In genomic region chr2:185645529-185645928, GRCh38 we compare ENCODE assay signal across 15 cellular contexts.
DNase-seq lines count a peak whose midpoint lies in the region; TF ChIP-seq lines count a peak whose summit lies in the region.
"Had no signal": no experiment of that assay in that cellular context is flagged by ENCODE, and none has a peak within 500 bp of the region (broad histone marks: within the 10 kb centered on the region; RNA-seq: fewer than 3 reads in every experiment).

No MANE protein-coding gene starts in this region.

- no peak overlapping the region for H3K4me3 ChIP-seq in hepatocyte
- H3K4me3 ChIP-seq in OCI-LY7 (ENCODE audit: low read depth, low read length, poor library complexity, severe bottlenecking): no peak overlapping the region
- H3K4me3 ChIP-seq: A549, GM23248, HAP-1 had no signal

- H3K4me2 ChIP-seq in hepatocyte (peak overlapping the region; percentile 43), OCI-LY7 (ENCODE audit: low read length) (no peak overlapping the region)
- H3K4me2 ChIP-seq: A549 had no signal

- CTCF ChIA-PET in OCI-LY7 (lab: Charles Lee; ENCODE audit: unreplicated experiment): no interaction called here

- POLR2A ChIA-PET in OCI-LY7 (lab: Charles Lee): no interaction called here

- H3K36me3 ChIP-seq in hepatocyte (replicated peaks; ENCODE audit: insufficient read depth, low read depth) (no peaks in the 10 kb centered on the region), OCI-LY7 (ENCODE audit: insufficient read depth, low read length) (no peaks in the 10 kb centered on the region)
- H3K36me3 ChIP-seq: HAP-1 had no signal

- no peaks in the 10 kb centered on the region for H4K20me1 ChIP-seq in hepatocyte (ENCODE audit: insufficient read depth, poor library complexity, severe bottlenecking)
- no peaks in the 10 kb centered on the region for H4K20me1 ChIP-seq in OCI-LY7 (ENCODE audit: insufficient read depth, low read length)

- H2AFZ ChIP-seq in hepatocyte (no peak overlapping the region), OCI-LY7 (ENCODE audit: low read length) (no peak overlapping the region)
- H2AFZ ChIP-seq: GM23248 had no signal

- H3K9me2 ChIP-seq in hepatocyte (replicated peaks; ENCODE audit: insufficient read depth): no peaks in the 10 kb centered on the region
- H3K9me2 ChIP-seq in OCI-LY7 (ENCODE audit: insufficient read depth, low read length): no peaks in the 10 kb centered on the region

- BruUV-seq in OCI-LY7 (replicated peaks; lab: Mats Ljungman, UMichigan): no TSS peak

- H3K4me1 ChIP-seq in hepatocyte (ENCODE audit: insufficient read depth) (peaks cover 18% of the 10 kb centered on the region), OCI-LY7 (ENCODE audit: insufficient read depth, low read length, poor library complexity, severe bottlenecking) (no peaks in the 10 kb centered on the region)
- H3K4me1 ChIP-seq: A549, Caco-2 had no signal

- H3K79me2 ChIP-seq in hepatocyte: no peaks in the 10 kb centered on the region
- no peaks in the 10 kb centered on the region for H3K79me2 ChIP-seq in OCI-LY7 (ENCODE audit: insufficient read depth, low read depth, low read length)

- intact Hi-C loops in OCI-LY7 (cut with micrococcal nuclease; ENCODE audit: unreplicated experiment): no loop called here

- H3K27me3 ChIP-seq in hepatocyte: no peaks in the 10 kb centered on the region

- peak overlapping the region; percentile 52 for H3K27ac ChIP-seq in hepatocyte
- H3K27ac ChIP-seq in OCI-LY7 (ENCODE audit: low read depth, low read length, poor library complexity, severe bottlenecking): no peak overlapping the region
- H3K27ac ChIP-seq: 22Rv1, A549, C4-2B, GM23248 had no signal

- no peaks in the 10 kb centered on the region for H3K9me3 ChIP-seq in hepatocyte (ENCODE audit: low read depth)
- H3K9me3 ChIP-seq in OCI-LY7 (ENCODE audit: low read length): no peaks in the 10 kb centered on the region
- H3K9me3 ChIP-seq: A549, Caco-2, HAP-1 had no signal

- TF ChIP-seq CTCF in hepatocyte (IDR thresholded peaks at IDR 0.05; ENCODE audit: poor library complexity) (no peak), OCI-LY7 (conservative IDR thresholded peaks at IDR 0.05; ENCODE audit: low read length) (no peak)

- WGBS in hepatocyte (ENCODE audit: low lambda C conversion rate, missing lambda C conversion rate): 97% methylated on average over 1 of the region's 1 CpG

- peak; percentile 7 for DNase-seq in NCI-H2227 (lab: John Stamatoyannopoulos, UW; ENCODE audit: unreplicated experiment)
- DNase-seq in NCI-H2227 treated with DMSO at 0.1 percent for 48 hours (lab: John Stamatoyannopoulos, UW): no peak
- DNase-seq in hepatocyte (ENCODE audit: low spot score): peak; percentile 55
- peak; percentile 19 for DNase-seq in renal cortical epithelial cell (ENCODE audit: low read depth)
- no peak for DNase-seq in NCI-H1694 treated with DMSO at 0.1 percent for 48 hours (lab: John Stamatoyannopoulos, UW)
- no peak for DNase-seq in OCI-LY7 (ENCODE audit: low spot score)
- no peak for DNase-seq in NCI-H1092 treated with DMSO at 0.1 percent for 48 hours (lab: John Stamatoyannopoulos, UW)
- DNase-seq: AML-193; Caco-2; CD4-positive, alpha-beta T cell; GM23248 had no signal

Comparison
In these comparisons a context has a peak if more than half of its experiments do, and no peak if none do; other contexts are left out.
1. DNase-seq: peak in NCI-H2227 (single experiment), hepatocyte (single experiment) and renal cortical epithelial cell (single experiment); none in NCI-H2227 treated with DMSO at 0.1 percent for 48 hours (single experiment), NCI-H1694 treated with DMSO at 0.1 percent for 48 hours (single experiment), OCI-LY7 (single experiment) and NCI-H1092 treated with DMSO at 0.1 percent for 48 hours (single experiment).